In genomic region chr5:109812698-109813097, GRCh38 we compare ENCODE assay signal across 1 cellular context.
TF ChIP-seq lines count a peak whose summit lies in the region.

No MANE protein-coding gene starts in this region.

TF ChIP-seq in GM23338, 12 proteins besides CTCF, POLR2A, EP300 and RAD21 (continued from another document):
- TF ChIP-seq ETS1 (IDR thresholded peaks at IDR 0.05): no peak
- TF ChIP-seq JUNB (IDR thresholded peaks at IDR 0.05; ENCODE audit: unreplicated experiment): no peak
- no peak for TF ChIP-seq ZNF114 (CRISPR knock-in tag; IDR thresholded peaks at IDR 0.05)
- no peak for TF ChIP-seq ZNF331 (CRISPR knock-in tag; IDR thresholded peaks at IDR 0.05; ENCODE audit: low read depth)
- TF ChIP-seq REST (IDR thresholded peaks at IDR 0.05; ENCODE audit: unreplicated experiment): no peak
- no peak for TF ChIP-seq POLR2AphosphoS5 (IDR thresholded peaks at IDR 0.05; ENCODE audit: low read depth)
TF ChIP-seq in GM23338: peak in this region for 0.
